8 cellular contexts compared by ENCODE assay signal in genomic region chr10:104580321-104580720, GRCh38.
A peak's percentile ranks its signal among the peaks of the same experiment; 100 is the strongest.
DNase-seq lines count a peak whose midpoint lies in the region; ATAC-seq and TF ChIP-seq lines count a peak whose summit lies in the region.
"Had no signal": no experiment of that assay in that cellular context is flagged by ENCODE, and none has a peak within 500 bp of the region (broad histone marks: within the 10 kb centered on the region; RNA-seq: fewer than 3 reads in every experiment).

No MANE protein-coding gene starts in this region.

- TF ChIP-seq CTCF in fibroblast of mammary gland (conservative IDR thresholded peaks at IDR 0.05; ENCODE audit: control insufficient read depth, insufficient read depth, low read depth, low read length): no peak
- TF ChIP-seq CTCF in testis (IDR thresholded peaks at IDR 0.05): no peak

- no peak for TF ChIP-seq POLR2A in testis (IDR thresholded peaks at IDR 0.05)

- H3K4me3 ChIP-seq in fibroblast of mammary gland (ENCODE audit: control insufficient read depth, low read depth, low read length) (no peak overlapping the region), testis (no peak overlapping the region)
- H3K4me3 ChIP-seq: MG63 had no signal

- no peaks in the 10 kb centered on the region for H3K9me3 ChIP-seq in testis
- H3K9me3 ChIP-seq: MG63 had no signal

- H3K27ac ChIP-seq in testis: no peak overlapping the region

- H3K36me3 ChIP-seq in testis (ENCODE audit: low read depth, missing control alignments): no peaks in the 10 kb centered on the region
- H3K36me3 ChIP-seq: MG63 had no signal

- DNase-seq in EH (ENCODE audit: low read depth): peak; percentile 66
- peak; percentile 13 for DNase-seq in NCI-H2227 treated with DMSO at 0.1 percent for 48 hours (lab: John Stamatoyannopoulos, UW)
- DNase-seq in fibroblast of mammary gland (ENCODE audit: low read depth): peak; percentile 74
- DNase-seq in posterior cingulate gyrus: peak in 8 of 10 donors; percentile 16 to 90 (median 50)
- no peak for DNase-seq in testis
- no peak for DNase-seq in NOMO-1 (lab: John Stamatoyannopoulos, UW; ENCODE audit: unreplicated experiment in 2 of 2)

- no peak for ATAC-seq in GM21619 (IDR thresholded peaks at IDR 0.05; ENCODE audit: unreplicated experiment)

- intact Hi-C loops in posterior cingulate gyrus (cut with DNase I): no loop called here
- intact Hi-C loops in testis (cut with DNase I; ENCODE audit: low total_unique reads): no loop called here

- no peaks in the 10 kb centered on the region for H3K27me3 ChIP-seq in testis
- H3K27me3 ChIP-seq: MG63 had no signal

- peaks cover 4% of the 10 kb centered on the region for H3K4me1 ChIP-seq in testis

- WGBS in testis, 2 donors: 10 to 17% methylated on average over 13 of the region's 13 CpGs

Comparison
In these comparisons a context has a peak if more than half of its experiments do, and no peak if none do; other contexts are left out.
1. DNase-seq: peak in EH (single experiment), NCI-H2227 treated with DMSO at 0.1 percent for 48 hours (single experiment), fibroblast of mammary gland (single experiment) and posterior cingulate gyrus (8 of 10); none in testis (single experiment) and NOMO-1 (0 of 2).